Comparison of ENCODE assay signal across 12 cellular contexts in genomic region chr17:17181666-17182600, GRCh38. TPM values are rescaled to one million over a fixed set of nuclear protein-coding genes. Genes with fewer than 3 reads are reported as not detected.
DNase-seq lines count a peak whose midpoint lies in the region; TF ChIP-seq lines count a peak whose summit lies in the region.
"Had no signal": no experiment of that assay in that cellular context is flagged by ENCODE, and none has a peak within 500 bp of the region (broad histone marks: within the 10 kb centered on the region; RNA-seq: fewer than 3 reads in every experiment).

No MANE protein-coding gene starts in this region.

- H3K27me3 Mint-ChIP-seq in activated CD4-positive, alpha-beta T cell treated with anti-CD3 and anti-CD28 coated beads, Interleukin-2, amount 10 ng/mL, durations not matched to agents 24 days and 14 days, result no peaks in the 10 kb centered on the region
- H3K27me3 Mint-ChIP-seq in chondrocyte (ENCODE audit: low read depth), result no peaks in the 10 kb centered on the region

- H3K4me1 Mint-ChIP-seq in activated CD4-positive, alpha-beta T cell treated with anti-CD3 and anti-CD28 coated beads, Interleukin-2, amount 10 ng/mL, durations not matched to agents 24 days and 14 days, result peaks cover 80% of the 10 kb centered on the region
- peaks cover 40% of the 10 kb centered on the region for H3K4me1 Mint-ChIP-seq in chondrocyte (ENCODE audit: low read depth)

- peaks cover 0 to 10% of the 10 kb centered on the region in 2 donors for H3K4me1 ChIP-seq in adrenal gland (replicated peaks in 1 of 2)

- H3K27me3 ChIP-seq in adrenal gland, result no peaks in the 10 kb centered on the region

- peaks cover 0 to 72% of the 10 kb centered on the region in 2 donors for H3K36me3 ChIP-seq in adrenal gland (replicated peaks in 1 of 2)

- DNase-seq in stimulated activated CD4-positive, alpha-beta T cell treated with anti-CD3 and anti-CD28 coated beads, Interleukin-2, amount 100 ng/mL, for 4 hours (ENCODE audit: low read depth), result peak; percentile 42
- no peak for DNase-seq in stimulated activated CD4-positive, alpha-beta T cell treated with anti-CD3 and anti-CD28 coated beads, Interleukin-2, amount 100 ng/mL, for 48 hours
- peak; percentile 88 for DNase-seq in activated CD4-positive, alpha-beta T cell treated with anti-CD3 and anti-CD28 coated beads, Interleukin-2, amount 10 ng/mL, durations not matched to agents 24 days and 14 days
- DNase-seq in chondrocyte (ENCODE audit: low spot score), result no peak
- no peak for DNase-seq in NCI-H82 treated with DMSO at 0.1 percent for 48 hours (lab: John Stamatoyannopoulos, UW; ENCODE audit: unreplicated experiment)
- no peak for DNase-seq in adrenal gland
- no peak for DNase-seq in coronary artery (ENCODE audit: low spot score)
- no peak for DNase-seq in NK-92 (lab: John Stamatoyannopoulos, UW; ENCODE audit: unreplicated experiment)
- DNase-seq: anterior cingulate cortex, hypothalamus, right cardiac atrium, WERI-Rb-1 had no signal

- no peaks in the 10 kb centered on the region for H3K9me3 Mint-ChIP-seq in activated CD4-positive, alpha-beta T cell treated with anti-CD3 and anti-CD28 coated beads, Interleukin-2, amount 10 ng/mL, durations not matched to agents 24 days and 14 days
- no peaks in the 10 kb centered on the region for H3K9me3 Mint-ChIP-seq in chondrocyte (ENCODE audit: low read depth)

- no peak for TF ChIP-seq POLR2A in adrenal gland (IDR thresholded peaks at IDR 0.05)

- intact Hi-C loops in activated CD4-positive, alpha-beta T cell treated with anti-CD3 and anti-CD28 coated beads, Interleukin-2, amount 10 ng/mL, durations not matched to agents 24 days and 14 days (cut with micrococcal nuclease), result loop anchor here (5.0 kb wide), 1 partner anchor 120 kb away; the partner anchor contains the start of gene NT5M
- intact Hi-C loops in adrenal gland (cut with DNase I), result no loop called here

- peak overlapping the region in 1 of 5 donors; percentile 12 for H3K27ac ChIP-seq in adrenal gland
- peak overlapping the region in 1 of 2 donors; percentile 45 for H3K27ac ChIP-seq in coronary artery
- H3K27ac ChIP-seq: WERI-Rb-1 had no signal

- peaks cover 54% of the 10 kb centered on the region for H3K36me3 Mint-ChIP-seq in activated CD4-positive, alpha-beta T cell treated with anti-CD3 and anti-CD28 coated beads, Interleukin-2, amount 10 ng/mL, durations not matched to agents 24 days and 14 days (ENCODE audit: low read depth)
- peaks cover 47% of the 10 kb centered on the region for H3K36me3 Mint-ChIP-seq in chondrocyte (ENCODE audit: low read depth)

- TF ChIP-seq CTCF in chondrocyte (IDR thresholded peaks at IDR 0.05), result no peak
- TF ChIP-seq CTCF in adrenal gland (IDR thresholded peaks at IDR 0.05), result no peak
- no peak for TF ChIP-seq CTCF in coronary artery (IDR thresholded peaks at IDR 0.05)

- peak overlapping the region; percentile 91 for H3K27ac Mint-ChIP-seq in activated CD4-positive, alpha-beta T cell treated with anti-CD3 and anti-CD28 coated beads, Interleukin-2, amount 10 ng/mL, durations not matched to agents 24 days and 14 days
- H3K27ac Mint-ChIP-seq in chondrocyte (ENCODE audit: unreplicated experiment), result peak overlapping the region; percentile 71

- H3K4me3 Mint-ChIP-seq in activated CD4-positive, alpha-beta T cell treated with anti-CD3 and anti-CD28 coated beads, Interleukin-2, amount 10 ng/mL, durations not matched to agents 24 days and 14 days, result peak overlapping the region; percentile 87
- no peak overlapping the region for H3K4me3 Mint-ChIP-seq in chondrocyte (ENCODE audit: unreplicated experiment)

- no peak overlapping the region for H3K4me3 ChIP-seq in adrenal gland
- H3K4me3 ChIP-seq in coronary artery, result no peak overlapping the region

- no peaks in the 10 kb centered on the region for H3K9me3 ChIP-seq in adrenal gland (replicated peaks in 1 of 3)

- 70 to 81% (median 81%) methylated on average over 16 of the region's 16 CpGs for WGBS in adrenal gland, 4 donors

RNA-seq across cellular contexts. Expression of gene PLD6, which starts 24.2 kb away (rescaled TPM):
- total RNA-seq in activated CD4-positive, alpha-beta T cell treated with anti-CD3 and anti-CD28 coated beads, Interleukin-2, amount 10 ng/mL, durations not matched to agents 24 days and 14 days, result 17.2 and 17.3 TPM in 2 replicates
- 0.55 to 0.68 TPM (median 0.64 TPM) in 3 replicates for total RNA-seq in chondrocyte
- 10 to 100 TPM in 1 of 8 donors, 1 to 10 TPM in 7; 1.9 to 14.2 (median 3.7) TPM for total RNA-seq in adrenal gland
- 1 to 10 TPM; 3.1 to 5.1 (median 3.1) TPM for polyA plus RNA-seq in adrenal gland

RNA-seq across cellular contexts. Expression of gene FLCN, which starts 55.0 kb away (rescaled TPM):
- 34.1 and 34.7 TPM in 2 replicates for total RNA-seq in activated CD4-positive, alpha-beta T cell treated with anti-CD3 and anti-CD28 coated beads, Interleukin-2, amount 10 ng/mL, durations not matched to agents 24 days and 14 days
- total RNA-seq in chondrocyte, result 59.0 to 73.1 TPM (median 71.2 TPM) in 3 replicates
- 100 to 1,000 TPM in 1 of 8 donors, 10 to 100 TPM in 7; 27.2 to 101 (median 40.0) TPM for total RNA-seq in adrenal gland
- polyA plus RNA-seq in adrenal gland, result 10 to 100 TPM; 10.2 to 45.5 (median 11.9) TPM

Comparison
In these comparisons a context has a peak if more than half of its experiments do, and no peak if none do; other contexts are left out.
1. DNase-seq: peak in stimulated activated CD4-positive, alpha-beta T cell treated with anti-CD3 and anti-CD28 coated beads, Interleukin-2, amount 100 ng/mL, for 4 hours (single experiment) and activated CD4-positive, alpha-beta T cell treated with anti-CD3 and anti-CD28 coated beads, Interleukin-2, amount 10 ng/mL, durations not matched to agents 24 days and 14 days (single experiment); none in stimulated activated CD4-positive, alpha-beta T cell treated with anti-CD3 and anti-CD28 coated beads, Interleukin-2, amount 100 ng/mL, for 48 hours (0 of 2), chondrocyte (single experiment), NCI-H82 treated with DMSO at 0.1 percent for 48 hours (single experiment), adrenal gland (0 of 7), coronary artery (single experiment) and NK-92 (single experiment).